Comparison of ENCODE assay signal across 8 cellular contexts in the genomic region with DNA sequence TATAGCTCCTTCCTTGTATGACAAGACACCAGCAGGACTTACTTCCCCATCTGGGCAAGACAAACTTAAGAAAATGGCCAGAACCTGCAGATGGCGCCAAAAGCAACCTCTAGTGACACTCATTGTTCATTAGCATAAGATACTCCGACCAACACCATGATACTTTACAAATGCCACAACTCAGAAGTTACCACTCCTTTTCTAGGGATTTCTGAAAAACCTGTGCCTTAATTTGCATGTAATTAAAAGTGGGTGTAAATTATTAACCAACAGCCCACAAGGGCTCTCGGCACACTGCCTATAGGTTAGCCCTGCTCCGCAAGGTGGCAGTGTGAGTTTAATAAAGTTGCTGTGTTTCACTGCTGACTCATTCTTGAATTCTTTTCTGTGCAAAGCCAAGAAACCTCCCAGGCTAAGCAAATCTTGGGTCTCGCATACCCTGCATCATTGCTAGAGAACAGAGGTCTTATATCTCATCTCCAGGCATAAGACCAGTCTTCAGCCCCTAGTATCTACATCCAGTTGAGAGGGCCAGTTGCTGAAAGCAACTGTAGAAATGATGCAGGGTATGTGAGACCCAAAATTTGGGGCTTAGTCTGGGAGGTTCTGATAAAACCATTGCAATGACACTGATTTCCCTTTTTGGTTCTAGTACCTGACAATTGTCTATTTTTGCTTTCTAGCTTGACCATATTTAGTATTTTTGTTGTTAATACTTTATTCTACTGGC.
DNase-seq lines count a peak whose midpoint lies in the region; ATAC-seq and TF ChIP-seq lines count a peak whose summit lies in the region.

No MANE protein-coding gene starts in this region.

- H4K91ac ChIP-seq in IMR-90 (ENCODE audit: insufficient read depth, low read depth, low read length), result no peak overlapping the region

- H3K9me3 ChIP-seq in IMR-90 (ENCODE audit: control insufficient read depth, insufficient read depth, low read length), result no peaks in the 10 kb centered on the region
- H3K9me3 ChIP-seq in ascending aorta, result no peaks in the 10 kb centered on the region

- H3K23ac ChIP-seq in IMR-90 (ENCODE audit: low read depth, low read length), result no peak overlapping the region

- no peak overlapping the region for H3K14ac ChIP-seq in IMR-90 (replicated peaks; ENCODE audit: low read depth, low read length)

- TF ChIP-seq CTCF in GM12864 (IDR thresholded peaks at IDR 0.05; ENCODE audit: low read depth, low read length, missing control alignments), result peak; percentile 78
- peak; percentile 29 for TF ChIP-seq CTCF in IMR-90 (conservative IDR thresholded peaks at IDR 0.05; ENCODE audit: low read depth, low read length)
- peak; percentile 16 to 48 (median 20) for TF ChIP-seq CTCF in ascending aorta (IDR thresholded peaks at IDR 0.05)

- no peak overlapping the region for H2AFZ ChIP-seq in IMR-90 (replicated peaks; ENCODE audit: low read length, poor library complexity)

- H2BK15ac ChIP-seq in IMR-90 (ENCODE audit: low read depth, low read length), result no peak overlapping the region

- no peak overlapping the region for H4K8ac ChIP-seq in IMR-90 (ENCODE audit: low read depth in 2 of 2, low read length in 2 of 2)

- no CpG with 5 or more reads among the region's 5 CpGs for WGBS in IMR-90 (ENCODE audit: extremely low coverage in 2 of 2, insufficient read length in 1 of 2), 2 experiments

- intact Hi-C loops in IMR-90 (cut with micrococcal nuclease), result loop anchor here (2.0 kb wide), 1 partner anchor 315 kb away; no protein-coding TSS in a partner anchor
- intact Hi-C loops in ascending aorta (cut with DNase I), result no loop called here

- DNase-seq in GM12864 (ENCODE audit: low read depth) (peak; percentile 83), IMR-90 (peak; percentile 37), SW480 (ENCODE audit: low spot score) (peak; percentile 52), ascending aorta (ENCODE audit: low spot score in 2 of 2) (peak in 1 of 2 donors; percentile 74), iPS-NIHi7 (ENCODE audit: extremely low spot score) (peak; percentile 62), cerebellar nuclear complex (lab: John Stamatoyannopoulos, UW) (no peak)
- DNase-seq in stimulated activated CD4-positive, alpha-beta T cell treated with anti-CD3 and anti-CD28 coated beads, Interleukin-4, amount 100 ng/mL, for 4 hours, result peak; percentile 52 to 58

- H3K4me2 ChIP-seq in IMR-90 (ENCODE audit: low read depth, low read length), result no peak overlapping the region

- no peak; the same call in 1 of the 2 replicates for TF ChIP-seq RAD21 in IMR-90 (IDR thresholded peaks at IDR 0.05; ENCODE audit: low read length)

- no peak overlapping the region for H3K4ac ChIP-seq in IMR-90 (ENCODE audit: low read depth, low read length)

- no peaks in the 10 kb centered on the region for H3K27me3 ChIP-seq in IMR-90 (ENCODE audit: control insufficient read depth, insufficient read depth, low read length)
- no peaks in the 10 kb centered on the region for H3K27me3 ChIP-seq in ascending aorta

- H3K4me1 ChIP-seq in IMR-90 (ENCODE audit: control insufficient read depth, insufficient read depth, low read length) (0 out of 2 replicates have a peak, but pooled peaks cover 1% of the 10 kb centered on the region), ascending aorta (no peaks in the 10 kb centered on the region)

- no peak overlapping the region for H3K56ac ChIP-seq in IMR-90 (ENCODE audit: extremely low read depth, insufficient read depth, low read length)

- H3K18ac ChIP-seq in IMR-90 (ENCODE audit: low read depth, low read length), result no peak overlapping the region

- POLR2A ChIA-PET in IMR-90 (lab: Charles Lee; ENCODE audit: unreplicated experiment), result no interaction called here

- CTCF ChIA-PET in IMR-90 (lab: Yijun Ruan, JAX), result interaction anchor here (0.5 to 0.9 kb wide), 3 partner anchors 11 to 1539 kb away, joined by 3 to 6 read pairs (median 3); no protein-coding TSS in a partner anchor

- H3K4me3 ChIP-seq in GM12864 (ENCODE audit: low read depth, low read length) (peak overlapping the region; percentile 21; the same call in 1 of the 2 replicates), IMR-90 (ENCODE audit: insufficient read depth, low read depth, low read length) (no peak overlapping the region), ascending aorta (no peak overlapping the region)

- H3K27ac ChIP-seq in IMR-90 (ENCODE audit: insufficient read depth, low read length) (no peak overlapping the region), ascending aorta (no peak overlapping the region)

- in situ Hi-C loops in IMR-90 (cut with MboI; ENCODE audit: low sequenced_read_pairs), result no loop called here

- no peak overlapping the region for H4K5ac ChIP-seq in IMR-90 (ENCODE audit: low read depth, low read length)

- H2AK5ac ChIP-seq in IMR-90 (ENCODE audit: low read depth, low read length), result no peak overlapping the region

- H3K36me3 ChIP-seq in IMR-90 (ENCODE audit: control insufficient read depth, insufficient read depth, low read length) (no peaks in the 10 kb centered on the region), ascending aorta (no peaks in the 10 kb centered on the region)

- H2BK120ac ChIP-seq in IMR-90 (ENCODE audit: low read depth, low read length), result no peak overlapping the region

- ATAC-seq in GM21737 (IDR thresholded peaks at IDR 0.05; ENCODE audit: unreplicated experiment) (peak; percentile 94), IMR-90 (ENCODE audit: low read depth) (peak; percentile 70)

- no peak overlapping the region for H2BK5ac ChIP-seq in IMR-90 (ENCODE audit: low read depth, low read length, poor library complexity, severe bottlenecking)

- dilution Hi-C loops in IMR-90 (cut with HindIII; ENCODE audit: low sequenced_read_pairs, unreplicated experiment), result no loop called here

- no peak overlapping the region for H2BK20ac ChIP-seq in IMR-90 (ENCODE audit: low read depth, low read length)

- BruUV-seq in IMR-90 (replicated peaks; lab: Mats Ljungman, UMichigan), result no TSS peak

- TF ChIP-seq POLR2A in IMR-90 (IDR thresholded peaks at IDR 0.05; ENCODE audit: low read depth, low read length), result no peak

- H3K9me1 ChIP-seq in IMR-90 (ENCODE audit: insufficient read depth, low read length), result no peaks in the 10 kb centered on the region

- peaks cover 33 to 37% of the 10 kb centered on the region in 2 experiments for H3K79me1 ChIP-seq in IMR-90 (ENCODE audit: low read depth in 1 of 2, low read length in 2 of 2)

- no peak overlapping the region for H3K9ac ChIP-seq in IMR-90 (ENCODE audit: low read depth, low read length)

- H4K20me1 ChIP-seq in IMR-90 (ENCODE audit: insufficient read depth, low read length), result peaks cover 3% of the 10 kb centered on the region; the same call in 1 of the 2 replicates

- H2AK9ac ChIP-seq in IMR-90 (replicated peaks; ENCODE audit: low read depth, low read length, poor library complexity), result no peak overlapping the region

TF ChIP-seq in IMR-90, 13 proteins besides CTCF, POLR2A, EP300 and RAD21:
- no peak for TF ChIP-seq MXI1 (IDR thresholded peaks at IDR 0.05; ENCODE audit: borderline replicate concordance, low read depth, low read length)
- no peak; the same call in 1 of the 2 replicates for TF ChIP-seq SMC3 (IDR thresholded peaks at IDR 0.05; ENCODE audit: low read depth, low read length)
- TF ChIP-seq, protein P1, sequence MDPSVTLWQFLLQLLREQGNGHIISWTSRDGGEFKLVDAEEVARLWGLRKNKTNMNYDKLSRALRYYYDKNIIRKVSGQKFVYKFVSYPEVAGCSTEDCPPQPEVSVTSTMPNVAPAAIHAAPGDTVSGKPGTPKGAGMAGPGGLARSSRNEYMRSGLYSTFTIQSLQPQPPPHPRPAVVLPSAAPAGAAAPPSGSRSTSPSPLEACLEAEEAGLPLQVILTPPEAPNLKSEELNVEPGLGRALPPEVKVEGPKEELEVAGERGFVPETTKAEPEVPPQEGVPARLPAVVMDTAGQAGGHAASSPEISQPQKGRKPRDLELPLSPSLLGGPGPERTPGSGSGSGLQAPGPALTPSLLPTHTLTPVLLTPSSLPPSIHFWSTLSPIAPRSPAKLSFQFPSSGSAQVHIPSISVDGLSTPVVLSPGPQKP (IDR thresholded peaks at IDR 0.05; ENCODE audit: borderline replicate concordance, low read depth, low read length), result no peak
- TF ChIP-seq MAZ (IDR thresholded peaks at IDR 0.05; ENCODE audit: borderline replicate concordance, low read depth, low read length), result no peak
- TF ChIP-seq RCOR1 (IDR thresholded peaks at IDR 0.05; ENCODE audit: insufficient replicate concordance, low read length), result no peak
- no peak for TF ChIP-seq CHD1 (IDR thresholded peaks at IDR 0.05; ENCODE audit: low read depth, low read length)
- no peak for TF ChIP-seq NFE2L2 (IDR thresholded peaks at IDR 0.05; ENCODE audit: low read depth, low read length)
- no peak for TF ChIP-seq BHLHE40 (IDR thresholded peaks at IDR 0.05; ENCODE audit: low read depth, low read length)
- TF ChIP-seq, protein P2, sequence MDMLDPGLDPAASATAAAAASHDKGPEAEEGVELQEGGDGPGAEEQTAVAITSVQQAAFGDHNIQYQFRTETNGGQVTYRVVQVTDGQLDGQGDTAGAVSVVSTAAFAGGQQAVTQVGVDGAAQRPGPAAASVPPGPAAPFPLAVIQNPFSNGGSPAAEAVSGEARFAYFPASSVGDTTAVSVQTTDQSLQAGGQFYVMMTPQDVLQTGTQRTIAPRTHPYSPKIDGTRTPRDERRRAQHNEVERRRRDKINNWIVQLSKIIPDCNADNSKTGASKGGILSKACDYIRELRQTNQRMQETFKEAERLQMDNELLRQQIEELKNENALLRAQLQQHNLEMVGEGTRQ (IDR thresholded peaks at IDR 0.05; ENCODE audit: low read depth, low read length), result no peak

Comparison
In these comparisons a context has a peak if more than half of its experiments do, and no peak if none do; other contexts are left out.
1. DNase-seq: peak in GM12864 (single experiment), IMR-90 (single experiment), SW480 (single experiment), iPS-NIHi7 (single experiment) and stimulated activated CD4-positive, alpha-beta T cell treated with anti-CD3 and anti-CD28 coated beads, Interleukin-4, amount 100 ng/mL, for 4 hours (2 of 2); none in cerebellar nuclear complex (0 of 2).
2. CTCF ChIP-seq: peak in every context shown above with its lines; median percentile 78 in GM12864; 29 in IMR-90; 20 in ascending aorta.